ENCODE assay signal across 12 cellular contexts in genomic region chr19:46411088-46412033, GRCh38. TPM values are rescaled to one million over a fixed set of nuclear protein-coding genes. Genes with fewer than 3 reads are reported as not detected.
DNase-seq lines count a peak whose midpoint lies in the region; ATAC-seq and TF ChIP-seq lines count a peak whose summit lies in the region.
"Had no signal": no experiment of that assay in that cellular context is flagged by ENCODE, and none has a peak within 500 bp of the region (broad histone marks: within the 10 kb centered on the region; RNA-seq: fewer than 3 reads in every experiment).

No MANE protein-coding gene starts in this region.

- no peak for ATAC-seq in HG03457 (IDR thresholded peaks at IDR 0.05; ENCODE audit: unreplicated experiment)

- H3K4me2 ChIP-seq in parathyroid adenoma (ENCODE audit: low read length) = peak overlapping the region; percentile 99

- H3K4me1 Mint-ChIP-seq in activated CD4-positive, alpha-beta T cell treated with anti-CD3 and anti-CD28 coated beads, Interleukin-2, amount 10 ng/mL, durations not matched to agents 24 days and 14 days = peaks cover 7% of the 10 kb centered on the region

- CTCF ChIA-PET in AG04449 (lab: Yijun Ruan, JAX) = interaction anchor here (0.9 to 3.7 kb wide), 8 partner anchors 10 to 79 kb away, joined by 3 to 28 read pairs (median 4); no protein-coding TSS in a partner anchor

- H3K79me2 ChIP-seq in parathyroid adenoma = no peaks in the 10 kb centered on the region

- no peaks in the 10 kb centered on the region for H3K36me3 Mint-ChIP-seq in activated CD4-positive, alpha-beta T cell treated with anti-CD3 and anti-CD28 coated beads, Interleukin-2, amount 10 ng/mL, durations not matched to agents 24 days and 14 days (ENCODE audit: low read depth)

- no peak overlapping the region for H3K4me3 Mint-ChIP-seq in activated CD4-positive, alpha-beta T cell treated with anti-CD3 and anti-CD28 coated beads, Interleukin-2, amount 10 ng/mL, durations not matched to agents 24 days and 14 days

- 70 to 77% methylated on average over 18 of the region's 18 CpGs for WGBS in lower leg skin, 2 donors

- H2AFZ ChIP-seq in parathyroid adenoma = no peak overlapping the region

- peaks cover 76% of the 10 kb centered on the region for H3K27me3 Mint-ChIP-seq in activated CD4-positive, alpha-beta T cell treated with anti-CD3 and anti-CD28 coated beads, Interleukin-2, amount 10 ng/mL, durations not matched to agents 24 days and 14 days

- intact Hi-C loops in left ventricle myocardium inferior (cut with micrococcal nuclease) (no loop called here), lower leg skin (cut with DNase I; ENCODE audit: low total_unique reads) (no loop called here)
- intact Hi-C loops in activated CD4-positive, alpha-beta T cell treated with anti-CD3 and anti-CD28 coated beads, Interleukin-2, amount 10 ng/mL, durations not matched to agents 24 days and 14 days (cut with micrococcal nuclease) = no loop called here

- no peak for TF ChIP-seq CTCF in AG04449 (IDR thresholded peaks at IDR 0.05; ENCODE audit: insufficient read depth, low read length, missing control alignments)
- no peak for TF ChIP-seq CTCF in left ventricle myocardium inferior (IDR thresholded peaks at IDR 0.05; ENCODE audit: borderline replicate concordance)
- no peak for TF ChIP-seq CTCF in parathyroid adenoma (IDR thresholded peaks at IDR 0.05)
- no peak for TF ChIP-seq CTCF in lower leg skin (IDR thresholded peaks at IDR 0.05)

- H3K9me3 Mint-ChIP-seq in activated CD4-positive, alpha-beta T cell treated with anti-CD3 and anti-CD28 coated beads, Interleukin-2, amount 10 ng/mL, durations not matched to agents 24 days and 14 days = no peaks in the 10 kb centered on the region

- POLR2A ChIA-PET in AG04449 (lab: Yijun Ruan, JAX) = no interaction called here

- peak overlapping the region; percentile 90 for H3K27ac ChIP-seq in left ventricle myocardium inferior (replicated peaks)
- no peak overlapping the region for H3K27ac ChIP-seq in parathyroid adenoma

- H3K9me3 ChIP-seq in adipocyte (ENCODE audit: control insufficient read depth, low read length) = no peaks in the 10 kb centered on the region
- H3K9me3 ChIP-seq in left ventricle myocardium inferior (replicated peaks) = no peaks in the 10 kb centered on the region
- no peaks in the 10 kb centered on the region for H3K9me3 ChIP-seq in parathyroid adenoma (ENCODE audit: control insufficient read depth, low read length)
- H3K9me3 ChIP-seq: BE2C had no signal

- TF ChIP-seq POLR2A in lower leg skin (IDR thresholded peaks at IDR 0.05) = no peak

- peaks cover 16% of the 10 kb centered on the region for H3K27me3 ChIP-seq in adipocyte (replicated peaks; ENCODE audit: control insufficient read depth, insufficient read depth, low read length)
- H3K27me3 ChIP-seq in left ventricle myocardium inferior (ENCODE audit: low read depth) = peaks cover 48% of the 10 kb centered on the region
- H3K27me3 ChIP-seq in parathyroid adenoma (ENCODE audit: control insufficient read depth, insufficient read depth, low read length) = no peaks in the 10 kb centered on the region
- H3K27me3 ChIP-seq: BE2C had no signal

- no peaks in the 10 kb centered on the region for H3K36me3 ChIP-seq in adipocyte (ENCODE audit: control insufficient read depth, insufficient read depth, low read length, severe bottlenecking)
- H3K36me3 ChIP-seq in left ventricle myocardium inferior = peaks cover 8% of the 10 kb centered on the region
- no peaks in the 10 kb centered on the region for H3K36me3 ChIP-seq in parathyroid adenoma (ENCODE audit: control insufficient read depth, insufficient read depth, low read length)
- H3K36me3 ChIP-seq: BE2C had no signal

- H3K4me1 ChIP-seq in adipocyte (ENCODE audit: control insufficient read depth, insufficient read depth, low read length) = peaks cover 22% of the 10 kb centered on the region
- peaks cover 71% of the 10 kb centered on the region for H3K4me1 ChIP-seq in left ventricle myocardium inferior
- H3K4me1 ChIP-seq in parathyroid adenoma = peaks cover 10% of the 10 kb centered on the region

- DNase-seq in AG04449 (ENCODE audit: low read depth, low spot score) (no peak), adipocyte (ENCODE audit: low read depth) (no peak), left ventricle myocardium inferior (no peak), NCI-H1048 (lab: John Stamatoyannopoulos, UW) (no peak), lower leg skin (ENCODE audit: low spot score in 2 of 2) (no peak)
- no peak for DNase-seq in activated CD4-positive, alpha-beta T cell treated with anti-CD3 and anti-CD28 coated beads, Interleukin-2, amount 10 ng/mL, durations not matched to agents 24 days and 14 days
- DNase-seq: activated T-cell treated with anti-CD3 and anti-CD28 coated beads, Interleukin-2, amount 50 U/mL, for 48 hours; BE2C had no signal

- H3K27ac Mint-ChIP-seq in activated CD4-positive, alpha-beta T cell treated with anti-CD3 and anti-CD28 coated beads, Interleukin-2, amount 10 ng/mL, durations not matched to agents 24 days and 14 days = no peak overlapping the region

- H3K9ac ChIP-seq in adipocyte (ENCODE audit: low read length) = peak overlapping the region; percentile 85
- no peak overlapping the region for H3K9ac ChIP-seq in parathyroid adenoma

- H3K4me3 ChIP-seq in AG04449 (ENCODE audit: low read depth, low read length) = peak overlapping the region; percentile 76
- H3K4me3 ChIP-seq in adipocyte (ENCODE audit: low read length) = peak overlapping the region; percentile 81
- peak overlapping the region; percentile 73 for H3K4me3 ChIP-seq in left ventricle myocardium inferior
- peak overlapping the region; percentile 95 for H3K4me3 ChIP-seq in parathyroid adenoma (ENCODE audit: low read depth, low read length)
- no peak overlapping the region for H3K4me3 ChIP-seq in lower leg skin (ENCODE audit: low read depth, poor library complexity, severe bottlenecking)

RNA-seq across cellular contexts. Expression of gene CCDC8, which starts 2.0 kb away (rescaled TPM):
- total RNA-seq in left ventricle myocardium inferior = 30.8 TPM
- total RNA-seq in lower leg skin = 10 to 100 TPM in 1 of 4 donors, 1 to 10 TPM in 3; 1.1 to 11.5 (median 4.2) TPM
- not detected in 2 replicates for total RNA-seq in activated CD4-positive, alpha-beta T cell treated with anti-CD3 and anti-CD28 coated beads, Interleukin-2, amount 10 ng/mL, durations not matched to agents 24 days and 14 days
- total RNA-seq: M059J, mononuclear cell had no signal

RNA-seq across cellular contexts. Expression of gene PNMA8C, which starts 17.4 kb away (rescaled TPM):
- not detected for total RNA-seq in left ventricle myocardium inferior
- total RNA-seq in lower leg skin = not detected
- total RNA-seq in activated CD4-positive, alpha-beta T cell treated with anti-CD3 and anti-CD28 coated beads, Interleukin-2, amount 10 ng/mL, durations not matched to agents 24 days and 14 days = not detected in 2 replicates
- total RNA-seq: M059J, mononuclear cell had no signal
